23 cellular contexts compared by ENCODE assay signal in the genomic region with DNA sequence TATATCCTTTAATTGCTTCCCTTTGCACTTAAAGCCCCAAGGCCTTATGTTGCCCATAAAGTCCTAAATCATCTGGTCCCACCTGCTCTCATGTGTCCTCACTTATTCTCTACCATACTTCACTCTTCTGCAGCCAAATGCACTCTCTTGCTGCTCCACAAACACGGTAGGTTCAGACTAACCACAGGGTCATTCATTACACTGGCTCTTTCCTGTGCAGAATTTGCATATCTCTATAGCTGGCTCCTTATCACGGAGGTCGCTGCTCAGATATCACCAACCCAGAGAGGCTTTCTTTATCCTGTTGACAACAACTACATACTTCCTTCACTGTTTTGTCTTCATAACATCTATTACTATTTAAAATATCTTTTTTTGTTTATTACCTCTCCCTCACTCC.
DNase-seq lines count a peak whose midpoint lies in the region; ATAC-seq, FAIRE-seq and TF ChIP-seq lines count a peak whose summit lies in the region.
"Had no signal": no experiment of that assay in that cellular context is flagged by ENCODE, and none has a peak within 500 bp of the region (broad histone marks: within the 10 kb centered on the region; RNA-seq: fewer than 3 reads in every experiment).

No MANE protein-coding gene starts in this region.

- H3K27me3 Mint-ChIP-seq in nephron progenitor cell (ENCODE audit: low read depth, poor library complexity) (peaks cover 3% of the 10 kb centered on the region), natural killer cell (ENCODE audit: low read depth in 2 of 2) (peaks cover 7% of the 10 kb centered on the region in 2 donors)
- H3K27me3 Mint-ChIP-seq: activated naive CD4-positive, alpha-beta T cell treated with anti-CD3 and anti-CD28 coated beads, Interleukin-2, amount 10 ng/mL, durations not matched to agents 7 days and 5 days; progenitor cell of endocrine pancreas had no signal

- no peak for FAIRE-seq in RCC 7860 (lab: Jason Lieb, UNC)
- FAIRE-seq: astrocyte, H1 had no signal

- no peak for TF ChIP-seq CTCF in nephron progenitor cell (IDR thresholded peaks at IDR 0.05)
- TF ChIP-seq CTCF in natural killer cell (IDR thresholded peaks at IDR 0.05) = no peak

- H3K36me3 Mint-ChIP-seq in nephron progenitor cell (ENCODE audit: low read depth) = peaks cover 49% of the 10 kb centered on the region
- H3K36me3 Mint-ChIP-seq in natural killer cell = peaks cover 11% of the 10 kb centered on the region
- H3K36me3 Mint-ChIP-seq: activated naive CD4-positive, alpha-beta T cell treated with anti-CD3 and anti-CD28 coated beads, Interleukin-2, amount 10 ng/mL, durations not matched to agents 7 days and 5 days; neural progenitor cell; T-cell had no signal

- ATAC-seq in GM19324 (IDR thresholded peaks at IDR 0.05; ENCODE audit: low FRiP score, unreplicated experiment) = peak; percentile 81
- peak; percentile 83 for ATAC-seq in GM21737 (IDR thresholded peaks at IDR 0.05; ENCODE audit: unreplicated experiment)
- ATAC-seq in HG03469 (IDR thresholded peaks at IDR 0.05; ENCODE audit: unreplicated experiment) = peak; percentile 67
- no peak for ATAC-seq in natural killer cell
- ATAC-seq: left colon, T-cell had no signal

- intact Hi-C loops in natural killer cell (cut with micrococcal nuclease) = no loop called here

- H3K4me1 Mint-ChIP-seq in nephron progenitor cell (peaks cover 12% of the 10 kb centered on the region), natural killer cell (no peaks in the 10 kb centered on the region)
- H3K4me1 Mint-ChIP-seq: activated CD4-positive, alpha-beta memory T cell treated with anti-CD3 and anti-CD28 coated beads, Interleukin-2, amount 10 ng/mL, durations not matched to agents 7 days and 5 days; activated naive CD4-positive, alpha-beta T cell treated with anti-CD3 and anti-CD28 coated beads, Interleukin-2, amount 10 ng/mL, durations not matched to agents 7 days and 5 days; neural progenitor cell; T-cell had no signal

- H3K4me3 Mint-ChIP-seq in nephron progenitor cell (no peak overlapping the region), natural killer cell (no peak overlapping the region)
- H3K4me3 Mint-ChIP-seq: activated CD4-positive, alpha-beta memory T cell treated with anti-CD3 and anti-CD28 coated beads, Interleukin-2, amount 10 ng/mL, durations not matched to agents 7 days and 5 days; activated naive CD4-positive, alpha-beta T cell treated with anti-CD3 and anti-CD28 coated beads, Interleukin-2, amount 10 ng/mL, durations not matched to agents 7 days and 5 days; neural progenitor cell; T-cell had no signal

- no peak for DNase-seq in nephron progenitor cell
- no peak for DNase-seq in natural killer cell
- no peak for DNase-seq in RCC 7860 (ENCODE audit: low spot score)
- DNase-seq in stimulated activated CD4-positive, alpha-beta T cell treated with anti-CD3 and anti-CD28 coated beads, Interleukin-1b, Interleukin-23, amount 100 ng/mL, for 48 hours = no peak
- DNase-seq: activated CD4-positive, alpha-beta memory T cell treated with anti-CD3 and anti-CD28 coated beads, Interleukin-2, amount 10 ng/mL, durations not matched to agents 7 days and 5 days; activated naive CD4-positive, alpha-beta T cell treated with anti-CD3 and anti-CD28 coated beads, Interleukin-2, amount 10 ng/mL, durations not matched to agents 7 days and 5 days; activated T-cell treated with anti-CD3 and anti-CD28 coated beads, Interleukin-2, amount 50 U/mL, for 1 hour; left colon; NCI-H1105 treated with DMSO at 0.1 percent for 48 hours; NCI-H2107; NCI-H524; SHP77 treated with DMSO at 0.1 percent for 48 hours; stimulated activated CD4-positive, alpha-beta T cell treated with anti-CD3 and anti-CD28 coated beads, Interleukin-2, amount 100 ng/mL, for 24 hours; stomach; T-cell; trophoblast cell had no signal

- H3K9me3 Mint-ChIP-seq in nephron progenitor cell (peaks cover 55% of the 10 kb centered on the region), natural killer cell (peaks cover 5 to 12% of the 10 kb centered on the region in 2 donors)
- H3K9me3 Mint-ChIP-seq: activated naive CD4-positive, alpha-beta T cell treated with anti-CD3 and anti-CD28 coated beads, Interleukin-2, amount 10 ng/mL, durations not matched to agents 7 days and 5 days had no signal

- H3K27ac Mint-ChIP-seq in nephron progenitor cell = peak overlapping the region; percentile 9
- no peak overlapping the region for H3K27ac Mint-ChIP-seq in natural killer cell
- H3K27ac Mint-ChIP-seq: activated CD4-positive, alpha-beta memory T cell treated with anti-CD3 and anti-CD28 coated beads, Interleukin-2, amount 10 ng/mL, durations not matched to agents 7 days and 5 days; activated naive CD4-positive, alpha-beta T cell treated with anti-CD3 and anti-CD28 coated beads, Interleukin-2, amount 10 ng/mL, durations not matched to agents 7 days and 5 days; neural progenitor cell; progenitor cell of endocrine pancreas; T-cell had no signal

Comparison
In these comparisons a context has a peak if more than half of its experiments do, and no peak if none do; other contexts are left out.
1. ATAC-seq: peak in GM19324 (single experiment), GM21737 (single experiment) and HG03469 (single experiment); none in natural killer cell (0 of 3).